ENCODE assay signal across 9 cellular contexts in the genomic region with DNA sequence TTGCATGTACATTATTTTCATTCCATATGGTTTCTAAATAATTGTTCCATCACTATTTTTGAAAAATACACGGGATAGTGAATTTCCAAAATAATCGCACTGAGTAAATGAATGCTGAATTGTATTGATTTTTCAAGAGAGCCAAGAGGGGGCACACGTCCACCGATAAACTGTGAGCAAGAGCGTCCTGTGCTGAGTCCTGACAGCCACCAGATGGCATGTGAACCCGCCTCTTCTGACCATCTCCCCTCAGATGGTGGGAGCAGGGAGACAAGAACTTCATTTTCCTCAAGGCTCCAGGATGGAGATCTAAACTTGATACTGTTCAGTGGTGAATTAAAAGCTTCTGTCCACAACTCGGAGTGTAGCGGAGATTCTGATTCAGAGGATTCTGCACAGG. TPM values are rescaled to one million over a fixed set of nuclear protein-coding genes. Genes with fewer than 3 reads are reported as not detected.
DNase-seq lines count a peak whose midpoint lies in the region; ATAC-seq, FAIRE-seq and TF ChIP-seq lines count a peak whose summit lies in the region.
"Had no signal": no experiment of that assay in that cellular context is flagged by ENCODE, and none has a peak within 500 bp of the region (broad histone marks: within the 10 kb centered on the region; RNA-seq: fewer than 3 reads in every experiment).

No MANE protein-coding gene starts in this region.

- peak; percentile 91 for ATAC-seq in stimulated activated naive CD8-positive, alpha-beta T cell treated with anti-CD3 and anti-CD28 coated beads, Interleukin-15, amount 100 ng/mL, for 72 hours

- peaks cover 9% of the 10 kb centered on the region for H3K27me3 Mint-ChIP-seq in stimulated activated naive CD8-positive, alpha-beta T cell treated with anti-CD3 and anti-CD28 coated beads, Interleukin-15, amount 100 ng/mL, for 72 hours

- H3K9me3 Mint-ChIP-seq in stimulated activated naive CD8-positive, alpha-beta T cell treated with anti-CD3 and anti-CD28 coated beads, Interleukin-15, amount 100 ng/mL, for 72 hours = peaks cover 23 to 35% of the 10 kb centered on the region in 2 donors

- peak; percentile 37 for TF ChIP-seq CTCF in epithelial cell of proximal tubule (conservative IDR thresholded peaks at IDR 0.05; ENCODE audit: low read depth, low read length)

- H3K4me3 ChIP-seq in epithelial cell of proximal tubule (ENCODE audit: low read depth, low read length) = no peak overlapping the region

- H3K4me3 Mint-ChIP-seq in stimulated activated naive CD8-positive, alpha-beta T cell treated with anti-CD3 and anti-CD28 coated beads, Interleukin-15, amount 100 ng/mL, for 72 hours = no peak overlapping the region
- H3K4me3 Mint-ChIP-seq: dendritic cell treated with granulocyte-macrophage colony-stimulating factor and Interleukin-4, amounts not matched to agents 40 ng/mL and 50 ng/mL, for 4 days had no signal

- peak in 2 of 3 donors; percentile 1 to 6 for DNase-seq in stimulated activated CD4-positive, alpha-beta T cell treated with anti-CD3 and anti-CD28 coated beads, Interleukin-12 subunit alpha, Interleukin-12 subunit beta, amount 100 ng/mL, for 48 hours (ENCODE audit: low read depth in 2 of 3, low spot score in 1 of 3)
- no peak for DNase-seq in stimulated activated CD4-positive, alpha-beta T cell treated with anti-CD3 and anti-CD28 coated beads, Interleukin-4, amount 100 ng/mL, for 1 hour
- peak; percentile 51 to 62 for DNase-seq in Kasumi-1 (lab: John Stamatoyannopoulos, UW)
- DNase-seq in SKM-1 treated with dmso at 0.1 percent for 144 hours (lab: John Stamatoyannopoulos, UW; ENCODE audit: unreplicated experiment) = peak; percentile 28
- no peak for DNase-seq in epithelial cell of proximal tubule (ENCODE audit: low read depth)
- DNase-seq in stimulated activated naive CD8-positive, alpha-beta T cell treated with anti-CD3 and anti-CD28 coated beads, Interleukin-15, amount 100 ng/mL, for 72 hours = peak; percentile 23 to 50
- DNase-seq in RCC 7860 (ENCODE audit: low spot score) = no peak
- DNase-seq in NCI-H510A (lab: John Stamatoyannopoulos, UW) = no peak

- peaks cover 12% of the 10 kb centered on the region for H3K4me1 Mint-ChIP-seq in stimulated activated naive CD8-positive, alpha-beta T cell treated with anti-CD3 and anti-CD28 coated beads, Interleukin-15, amount 100 ng/mL, for 72 hours

- H3K27ac Mint-ChIP-seq in stimulated activated naive CD8-positive, alpha-beta T cell treated with anti-CD3 and anti-CD28 coated beads, Interleukin-15, amount 100 ng/mL, for 72 hours = no peak overlapping the region
- H3K27ac Mint-ChIP-seq: dendritic cell treated with granulocyte-macrophage colony-stimulating factor and Interleukin-4, amounts not matched to agents 40 ng/mL and 50 ng/mL, for 4 days had no signal

- FAIRE-seq in RCC 7860 (lab: Jason Lieb, UNC) = no peak

RNA-seq across cellular contexts. Expression of gene IL9R, which starts 30.6 kb away (rescaled TPM):
- 0.07 TPM in 1 of 2 replicates, not detected in the other for total RNA-seq in epithelial cell of proximal tubule

Comparison
In these comparisons a context has a peak if more than half of its experiments do, and no peak if none do; other contexts are left out.
1. DNase-seq: peak in stimulated activated CD4-positive, alpha-beta T cell treated with anti-CD3 and anti-CD28 coated beads, Interleukin-12 subunit alpha, Interleukin-12 subunit beta, amount 100 ng/mL, for 48 hours (2 of 3), Kasumi-1 (2 of 2), SKM-1 treated with dmso at 0.1 percent for 144 hours (single experiment) and stimulated activated naive CD8-positive, alpha-beta T cell treated with anti-CD3 and anti-CD28 coated beads, Interleukin-15, amount 100 ng/mL, for 72 hours (2 of 2); none in stimulated activated CD4-positive, alpha-beta T cell treated with anti-CD3 and anti-CD28 coated beads, Interleukin-4, amount 100 ng/mL, for 1 hour (single experiment), epithelial cell of proximal tubule (single experiment), RCC 7860 (single experiment) and NCI-H510A (single experiment).